8 cellular contexts compared by ENCODE assay signal in the genomic region with DNA sequence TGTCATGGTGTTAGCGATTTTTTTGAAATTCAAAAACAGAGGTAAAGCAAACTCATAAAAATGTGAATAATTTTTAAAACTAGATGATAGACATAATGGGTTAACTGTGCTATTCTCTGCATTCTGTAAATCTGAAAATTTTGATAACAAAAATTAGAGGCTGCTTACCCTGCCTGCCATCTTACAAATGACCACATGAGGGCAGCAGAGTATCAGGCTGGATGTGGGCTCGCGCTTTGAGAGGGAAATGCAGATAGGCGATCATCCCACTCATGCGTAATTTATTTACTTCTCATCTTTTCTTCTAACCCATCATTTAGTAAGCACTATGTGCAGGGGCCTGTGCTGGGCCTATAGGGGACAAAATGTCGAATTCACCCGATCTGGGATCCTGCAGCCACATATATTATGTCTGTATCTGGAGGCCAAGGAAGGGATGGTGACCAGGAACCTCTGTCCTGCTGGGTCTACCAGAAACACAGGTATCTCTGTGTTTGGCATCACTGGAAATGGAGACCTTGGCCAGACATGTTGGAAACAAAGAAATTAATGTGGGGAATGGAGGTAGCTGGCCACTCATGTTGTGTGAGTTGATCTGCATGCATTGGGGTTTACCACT. TPM values are rescaled to one million over a fixed set of nuclear protein-coding genes. Genes with fewer than 3 reads are reported as not detected.
DNase-seq lines count a peak whose midpoint lies in the region; ATAC-seq, FAIRE-seq and TF ChIP-seq lines count a peak whose summit lies in the region.

No MANE protein-coding gene starts in this region.

- H3K4me1 ChIP-seq in body of pancreas, result no peaks in the 10 kb centered on the region

- TF ChIP-seq POLR2A in body of pancreas (IDR thresholded peaks at IDR 0.05), result no peak

- peak; percentile 96 for TF ChIP-seq CTCF in AG09309 (IDR thresholded peaks at IDR 0.05; ENCODE audit: control insufficient read depth, insufficient read depth, low read depth, low read length, missing control alignments)
- peak; percentile 94 to 100 (median 96) for TF ChIP-seq CTCF in body of pancreas (IDR thresholded peaks at IDR 0.05)

- no peak for DNase-seq in AG09309 (ENCODE audit: low read depth)
- peak; percentile 14 for DNase-seq in NCI-H1048 (lab: John Stamatoyannopoulos, UW)
- DNase-seq in body of pancreas, result peak; percentile 71 to 75 (median 73)
- peak; percentile 72 for DNase-seq in stimulated activated CD4-positive, alpha-beta T cell treated with anti-CD3 and anti-CD28 coated beads, Interleukin-1b, Interleukin-23, amount 100 ng/mL, for 48 hours

- no peaks in the 10 kb centered on the region for H3K9me3 ChIP-seq in body of pancreas

- WGBS in body of pancreas, 2 donors, result 1 to 3% methylated on average over 7 of the region's 7 CpGs

- intact Hi-C loops in body of pancreas (cut with DNase I), result loop anchor here (5.0 kb wide), 1 partner anchor 331 kb away; no protein-coding TSS in a partner anchor

- H3K27me3 ChIP-seq in body of pancreas, result no peaks in the 10 kb centered on the region

- H3K36me3 ChIP-seq in body of pancreas (replicated peaks in 1 of 2; ENCODE audit: insufficient read depth in 1 of 2, low read depth in 2 of 2), result no peaks in the 10 kb centered on the region

- no peak overlapping the region for H3K27ac ChIP-seq in body of pancreas

- H3K4me3 ChIP-seq in AG09309 (ENCODE audit: control insufficient read depth, low read depth, low read length) (no peak overlapping the region), body of pancreas (no peak overlapping the region)

- peak; percentile 48 for ATAC-seq in GM18909 (IDR thresholded peaks at IDR 0.05; ENCODE audit: poor library complexity, unreplicated experiment)
- peak; percentile 77 for ATAC-seq in body of pancreas
- ATAC-seq in GM18870 (IDR thresholded peaks at IDR 0.05; ENCODE audit: unreplicated experiment), result no peak

- peak; percentile 71 for FAIRE-seq in TTC549 (lab: Jason Lieb, UNC)
- FAIRE-seq in islet of Langerhans (lab: Jason Lieb, UNC), result peak; percentile 80

RNA-seq across cellular contexts. Expression of gene RAD18, which starts 7.8 kb away (rescaled TPM):
- total RNA-seq in body of pancreas, result 1 to 10 TPM; 3.6 to 4.6 TPM
